Comparison of ENCODE assay signal across 24 cellular contexts in genomic region chr10:120944586-120945125, GRCh38.
"Had no signal": no experiment of that assay in that cellular context is flagged by ENCODE, and none has a peak within 500 bp of the region (broad histone marks: within the 10 kb centered on the region; RNA-seq: fewer than 3 reads in every experiment).

No MANE protein-coding gene starts in this region.

- ATAC-seq: K562 had no signal

- H3K4me2 ChIP-seq: KMS-11, SK-N-SH had no signal

- DNase-seq: Kasumi-1, MM.1S, MV-4-11, NCI-H1048, NCI-H1105, NCI-H1417, NCI-H1436 treated with DMSO at 0.1 percent for 48 hours, NCI-H1694 treated with DMSO at 0.1 percent for 48 hours, NCI-H1930, NCI-H2081 treated with DMSO at 0.1 percent for 48 hours, NCI-H2171, NCI-H226, NCI-H446, NCI-H510A, NCI-H524 treated with DMSO at 0.1 percent for 48 hours, NCI-H69, NCI-H774, RPMI8226, SHP77, SK-N-SH, SW 1271 had no signal

- H3K9me3 ChIP-seq: SK-N-SH had no signal

- H3K9ac ChIP-seq: KMS-11, SK-N-SH had no signal

- H3K27ac ChIP-seq: HL-60, KMS-11 had no signal

- H3K4me3 ChIP-seq: K562 had no signal
